ENCODE assay signal across 2 cellular contexts in the genomic region with DNA sequence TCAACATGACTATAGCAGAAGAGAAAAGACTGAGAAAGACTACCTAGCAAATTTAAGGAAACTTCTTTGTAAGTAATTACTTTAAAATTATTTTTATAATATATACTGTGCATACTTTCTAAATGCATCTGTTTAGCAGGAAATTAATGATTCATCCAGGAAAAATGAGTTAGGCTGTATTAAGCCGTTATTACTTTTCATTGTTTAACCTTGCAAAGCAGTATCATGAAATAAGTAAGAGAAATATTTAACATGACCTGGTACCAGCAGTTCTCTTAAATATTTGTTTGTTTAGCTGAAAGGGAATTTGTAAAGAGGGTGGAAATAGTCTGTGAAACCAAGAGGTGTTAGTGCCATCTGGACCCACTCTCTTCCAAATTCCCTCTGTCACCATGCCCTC.
TF ChIP-seq lines count a peak whose summit lies in the region.

No MANE protein-coding gene starts in this region.

TF ChIP-seq in SK-N-SH, 30 proteins besides CTCF, POLR2A, EP300 and RAD21:
- no peak for TF ChIP-seq NRF1 (IDR thresholded peaks at IDR 0.05; ENCODE audit: low read depth, low read length)
- TF ChIP-seq TCF12 (IDR thresholded peaks at IDR 0.05): peak; percentile 37; the same call in 1 of the 2 replicates
- TF ChIP-seq JUND (IDR thresholded peaks at IDR 0.05): peak; percentile 25; the same call in 1 of the 2 replicates
- peak; percentile 45; the same call in 1 of the 2 replicates for TF ChIP-seq FOSL2 (IDR thresholded peaks at IDR 0.05; ENCODE audit: borderline replicate concordance, low read depth)

TF ChIP-seq in endothelial cell of umbilical vein, 7 proteins besides CTCF, POLR2A, EP300 and RAD21:
- TF ChIP-seq EZH2 (IDR thresholded peaks at IDR 0.05; ENCODE audit: borderline replicate concordance, low read depth, low read length, severe bottlenecking) (no peak), GATA2 (IDR thresholded peaks at IDR 0.05; ENCODE audit: insufficient read depth, insufficient read length, low read depth, low read length) (no peak), FOS (IDR thresholded peaks at IDR 0.05; ENCODE audit: borderline replicate concordance, insufficient read depth, low read length) (peak; percentile 75), MYC (IDR thresholded peaks at IDR 0.05; ENCODE audit: low read depth, low read length) (no peak), JUN (IDR thresholded peaks at IDR 0.05; ENCODE audit: borderline replicate concordance, insufficient read depth, insufficient read length, low read depth) (peak; percentile 64), POLR2AphosphoS5 (IDR thresholded peaks at IDR 0.05; ENCODE audit: insufficient read depth, low read depth, low read length) (no peak)
- TF ChIP-seq, protein P1, sequence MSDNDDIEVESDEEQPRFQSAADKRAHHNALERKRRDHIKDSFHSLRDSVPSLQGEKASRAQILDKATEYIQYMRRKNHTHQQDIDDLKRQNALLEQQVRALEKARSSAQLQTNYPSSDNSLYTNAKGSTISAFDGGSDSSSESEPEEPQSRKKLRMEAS (IDR thresholded peaks at IDR 0.05; ENCODE audit: insufficient read depth, insufficient read length): no peak
